8 cellular contexts compared by ENCODE assay signal in genomic region chr1:59272507-59272906, GRCh38. TPM values are rescaled to one million over a fixed set of nuclear protein-coding genes. Genes with fewer than 3 reads are reported as not detected.
DNase-seq lines count a peak whose midpoint lies in the region; ATAC-seq and TF ChIP-seq lines count a peak whose summit lies in the region.

No MANE protein-coding gene starts in this region.

- H3K36me3 Mint-ChIP-seq in activated naive CD8-positive, alpha-beta T cell treated with anti-CD3 and anti-CD28 coated beads, Interleukin-2, amount 50 U/mL, for 24 hours (ENCODE audit: low read depth): no peaks in the 10 kb centered on the region
- no peaks in the 10 kb centered on the region for H3K36me3 Mint-ChIP-seq in Calu3 (ENCODE audit: insufficient read depth, unreplicated experiment)
- no peaks in the 10 kb centered on the region for H3K36me3 Mint-ChIP-seq in CD4-positive, alpha-beta memory T cell

- H3K4me3 ChIP-seq in CD4-positive, alpha-beta memory T cell (ENCODE audit: low read length in 2 of 2): no peak overlapping the region

- H3K4me3 Mint-ChIP-seq in activated naive CD8-positive, alpha-beta T cell treated with anti-CD3 and anti-CD28 coated beads, Interleukin-2, amount 50 U/mL, for 24 hours: no peak overlapping the region
- no peak overlapping the region for H3K4me3 Mint-ChIP-seq in Calu3 (ENCODE audit: low read depth, unreplicated experiment)
- H3K4me3 Mint-ChIP-seq in CD4-positive, alpha-beta memory T cell: no peak overlapping the region

- H3K27me3 Mint-ChIP-seq in activated naive CD8-positive, alpha-beta T cell treated with anti-CD3 and anti-CD28 coated beads, Interleukin-2, amount 50 U/mL, for 24 hours: peaks cover 9% of the 10 kb centered on the region
- H3K27me3 Mint-ChIP-seq in Calu3 (ENCODE audit: unreplicated experiment): no peaks in the 10 kb centered on the region
- H3K27me3 Mint-ChIP-seq in CD4-positive, alpha-beta memory T cell: peaks cover 21 to 27% of the 10 kb centered on the region in 2 donors

- H3K9me3 ChIP-seq in CD4-positive, alpha-beta memory T cell (ENCODE audit: control insufficient read depth in 1 of 2, low read length in 2 of 2): no peaks in the 10 kb centered on the region

- H3K4me1 ChIP-seq in CD4-positive, alpha-beta memory T cell (ENCODE audit: insufficient read depth, low read length): no peaks in the 10 kb centered on the region

- BruUV-seq in Calu3 (replicated peaks; lab: Mats Ljungman, UMichigan): no TSS peak

- H3K4me1 Mint-ChIP-seq in activated naive CD8-positive, alpha-beta T cell treated with anti-CD3 and anti-CD28 coated beads, Interleukin-2, amount 50 U/mL, for 24 hours: peaks cover 22% of the 10 kb centered on the region
- no peaks in the 10 kb centered on the region for H3K4me1 Mint-ChIP-seq in Calu3 (ENCODE audit: low read depth, unreplicated experiment)
- no peaks in the 10 kb centered on the region for H3K4me1 Mint-ChIP-seq in CD4-positive, alpha-beta memory T cell

- no peak for DNase-seq in activated naive CD8-positive, alpha-beta T cell treated with anti-CD3 and anti-CD28 coated beads, Interleukin-2, amount 50 U/mL, for 24 hours
- peak; percentile 85 for DNase-seq in renal cortical epithelial cell (ENCODE audit: low read depth)
- no peak for DNase-seq in NCI-H1105 treated with DMSO at 0.1 percent for 48 hours (lab: John Stamatoyannopoulos, UW)
- DNase-seq in Calu3: no peak
- DNase-seq in COLO668 (lab: John Stamatoyannopoulos, UW; ENCODE audit: unreplicated experiment): no peak
- no peak for DNase-seq in CD4-positive, alpha-beta memory T cell

- H3K9me3 Mint-ChIP-seq in activated naive CD8-positive, alpha-beta T cell treated with anti-CD3 and anti-CD28 coated beads, Interleukin-2, amount 50 U/mL, for 24 hours: no peaks in the 10 kb centered on the region
- no peaks in the 10 kb centered on the region for H3K9me3 Mint-ChIP-seq in Calu3 (ENCODE audit: low read depth, unreplicated experiment)
- H3K9me3 Mint-ChIP-seq in CD4-positive, alpha-beta memory T cell: peaks cover 0 to 3% (median 0%) of the 10 kb centered on the region in 8 donors

- intact Hi-C loops in Calu3 (cut with micrococcal nuclease; ENCODE audit: unreplicated experiment): no loop called here
- intact Hi-C loops in CD4-positive, alpha-beta memory T cell (cut with micrococcal nuclease): no loop called here

- no peaks in the 10 kb centered on the region for H3K36me3 ChIP-seq in CD4-positive, alpha-beta memory T cell (ENCODE audit: insufficient read depth, low read length)

- H3K27ac ChIP-seq in CD4-positive, alpha-beta memory T cell (ENCODE audit: low read depth, low read length): no peak overlapping the region

- ATAC-seq in GM18858 (IDR thresholded peaks at IDR 0.05; ENCODE audit: unreplicated experiment) (peak; percentile 75), HG02642 (IDR thresholded peaks at IDR 0.05; ENCODE audit: poor library complexity, unreplicated experiment) (peak; percentile 83)
- peak; percentile 92 for ATAC-seq in activated naive CD8-positive, alpha-beta T cell treated with anti-CD3 and anti-CD28 coated beads, Interleukin-2, amount 50 U/mL, for 24 hours

- CTCF ChIA-PET in Calu3 (lab: Charles Lee): no interaction called here
- CTCF ChIA-PET in CD4-positive, alpha-beta memory T cell (lab: Charles Lee; ENCODE audit: partially characterized antibody): no interaction called here

- POLR2A ChIA-PET in CD4-positive, alpha-beta memory T cell (lab: Charles Lee; ENCODE audit: partially characterized antibody): no interaction called here

- H3K27ac Mint-ChIP-seq in activated naive CD8-positive, alpha-beta T cell treated with anti-CD3 and anti-CD28 coated beads, Interleukin-2, amount 50 U/mL, for 24 hours: peak overlapping the region; percentile 72
- H3K27ac Mint-ChIP-seq in Calu3 (ENCODE audit: unreplicated experiment): no peak overlapping the region
- H3K27ac Mint-ChIP-seq in CD4-positive, alpha-beta memory T cell: no peak overlapping the region

- TF ChIP-seq CTCF in Calu3 (IDR thresholded peaks at IDR 0.05; ENCODE audit: unreplicated experiment): no peak

- H3K27me3 ChIP-seq in CD4-positive, alpha-beta memory T cell (ENCODE audit: insufficient read depth, low read length): no peaks in the 10 kb centered on the region

RNA-seq across cellular contexts. Expression of gene FGGY, which starts 24.4 kb away (rescaled TPM):
- 16.0 and 27.8 TPM in 2 replicates for total RNA-seq in renal cortical epithelial cell
- total RNA-seq in Calu3 (2022): 8.5 and 11.1 TPM in 2 replicates
- total RNA-seq in CD4-positive, alpha-beta memory T cell: 1 to 10 TPM; 5.3 to 8.8 TPM
- 1 to 10 TPM; 1.8 to 2.0 TPM for polyA plus RNA-seq in CD4-positive, alpha-beta memory T cell
